ENCODE assay signal across 8 cellular contexts in the genomic region with DNA sequence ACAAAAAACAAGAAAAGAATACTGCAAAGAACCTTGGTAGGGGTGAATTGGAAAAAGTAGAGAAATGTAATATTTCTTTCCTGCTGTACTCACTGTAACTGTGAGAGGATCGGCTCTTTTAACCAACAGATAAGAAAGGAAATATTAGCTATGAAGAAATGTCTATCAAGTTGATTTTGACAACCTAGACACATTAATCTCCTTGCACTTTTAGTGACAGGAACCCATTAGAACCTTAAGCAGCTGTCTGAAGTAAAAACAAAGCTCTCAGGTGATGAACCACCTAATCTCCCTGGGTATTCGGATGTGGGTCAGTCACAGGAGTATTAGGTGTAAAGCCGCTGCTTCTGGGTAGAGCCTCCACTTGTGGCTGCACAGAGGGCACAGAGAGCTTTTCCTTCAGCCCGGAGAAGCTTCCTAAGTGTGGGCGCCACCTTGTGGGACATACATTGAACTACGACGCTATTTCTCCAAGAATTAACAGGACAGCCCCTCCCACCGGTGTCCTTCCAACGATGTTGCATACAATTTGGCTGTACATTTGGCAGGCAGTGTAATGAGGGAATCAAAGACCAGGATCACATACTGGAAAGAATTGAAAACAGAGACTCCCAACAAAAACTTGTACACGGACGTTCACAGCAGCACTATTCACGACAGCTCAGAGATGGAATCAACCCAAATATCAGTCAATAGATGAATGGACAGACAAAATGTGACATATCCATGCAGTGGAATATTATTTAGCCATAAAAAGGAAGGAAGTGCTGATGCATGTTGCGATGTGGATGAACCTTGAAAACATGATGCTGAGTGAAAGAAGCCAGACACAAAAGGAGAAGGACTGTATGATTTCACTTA. TPM values are rescaled to one million over a fixed set of nuclear protein-coding genes. Genes with fewer than 3 reads are reported as not detected.
A peak's percentile ranks its signal among the peaks of the same experiment; 100 is the strongest.
DNase-seq lines count a peak whose midpoint lies in the region; ATAC-seq lines count a peak whose summit lies in the region.

No MANE protein-coding gene starts in this region.

- H3K9me3 Mint-ChIP-seq in central memory CD8-positive, alpha-beta T cell = no peaks in the 10 kb centered on the region

- H3K4me3 Mint-ChIP-seq in central memory CD8-positive, alpha-beta T cell = peak overlapping the region; percentile 31

- H3K27me3 Mint-ChIP-seq in central memory CD8-positive, alpha-beta T cell = peaks cover 8% of the 10 kb centered on the region

- H3K36me3 Mint-ChIP-seq in central memory CD8-positive, alpha-beta T cell (ENCODE audit: insufficient read depth) = peaks cover 2% of the 10 kb centered on the region

- H3K27ac Mint-ChIP-seq in central memory CD8-positive, alpha-beta T cell (ENCODE audit: low read depth) = no peak overlapping the region

- ATAC-seq in HG03139 (IDR thresholded peaks at IDR 0.05; ENCODE audit: unreplicated experiment) = peak; percentile 77
- ATAC-seq in activated CD4-positive, CD25-positive, alpha-beta regulatory T cell treated with anti-CD3 and anti-CD28 coated beads, Interleukin-2, amount 50 U/mL, for 24 hours = peak; percentile 65 to 66
- ATAC-seq in central memory CD8-positive, alpha-beta T cell (replicated peaks; ENCODE audit: extremely low read depth, poor library complexity, severe bottlenecking) = peak; percentile 80
- no peak for ATAC-seq in HG02884 (IDR thresholded peaks at IDR 0.05; ENCODE audit: unreplicated experiment)

- H3K4me1 Mint-ChIP-seq in central memory CD8-positive, alpha-beta T cell = peaks cover 11% of the 10 kb centered on the region

- DNase-seq in EH (ENCODE audit: low read depth) (peak; percentile 85), NCI-H460 (ENCODE audit: extremely low read depth, low read depth) (peak; percentile 77), kidney glomerular epithelial cell (lab: John Stamatoyannopoulos, UW) (peak; percentile 80)
- DNase-seq in central memory CD8-positive, alpha-beta T cell (ENCODE audit: low spot score in 2 of 2) = peak; percentile 37 to 39
- peak; percentile 28 to 43 for DNase-seq in stimulated activated CD4-positive, alpha-beta T cell treated with anti-CD3 and anti-CD28 coated beads, Interleukin-1b, Interleukin-23, amount 100 ng/mL, for 4 hours (ENCODE audit: low read depth in 2 of 2)

RNA-seq across cellular contexts. Expression of a gene that starts 28.9 kb away (rescaled TPM):
- total RNA-seq in NCI-H460 (2014; rRNA removed; shearing (Covaris generic)) = 60.9 and 61.2 TPM in 2 replicates
- 95.8 and 120 TPM in 2 replicates for polyA plus RNA-seq in NCI-H460 (2014; cell fraction: nucleus; rRNA removed)

RNA-seq across cellular contexts. Expression of a gene that starts 46.4 kb away (rescaled TPM):
- total RNA-seq in NCI-H460 (2014; rRNA removed; shearing (Covaris generic)) = 14.9 and 18.8 TPM in 2 replicates
- 4.7 and 15.4 TPM in 2 replicates for polyA plus RNA-seq in NCI-H460 (2014; cell fraction: nucleus; rRNA removed)
